ENCODE assay signal across 10 cellular contexts in the genomic region with DNA sequence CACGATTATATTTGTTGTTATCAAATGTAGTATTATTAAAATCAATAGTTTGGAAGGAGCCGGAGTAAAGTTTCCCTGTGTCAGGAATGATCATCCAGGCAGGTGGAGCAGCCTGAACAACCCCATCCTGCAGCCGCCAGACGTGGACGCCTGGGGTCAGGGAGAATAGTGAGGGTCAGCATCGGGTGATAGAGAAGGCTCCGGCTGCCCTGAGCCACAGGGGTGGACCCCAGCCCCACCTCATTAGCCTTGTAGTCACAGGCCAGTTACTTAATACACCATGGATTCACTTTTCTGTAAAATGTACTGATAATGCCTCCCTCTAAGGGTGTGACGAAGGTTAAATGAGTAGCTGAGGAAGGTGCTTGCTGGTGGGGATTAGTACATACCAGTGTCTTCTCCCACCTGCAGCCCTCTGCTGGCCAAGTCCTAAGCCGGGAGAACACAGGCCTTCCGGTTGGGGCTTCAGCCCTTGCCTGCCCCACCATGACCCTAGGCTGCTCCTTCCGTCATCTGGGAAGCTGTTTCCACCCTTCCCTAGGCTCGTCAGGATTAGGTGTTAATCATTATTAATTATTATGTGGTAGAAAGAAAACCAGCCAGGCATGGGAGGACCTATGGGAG. TPM values are rescaled to one million over a fixed set of nuclear protein-coding genes. Genes with fewer than 3 reads are reported as not detected.
DNase-seq lines count a peak whose midpoint lies in the region; ATAC-seq and TF ChIP-seq lines count a peak whose summit lies in the region.
"Had no signal": no experiment of that assay in that cellular context is flagged by ENCODE, and none has a peak within 500 bp of the region (broad histone marks: within the 10 kb centered on the region; RNA-seq: fewer than 3 reads in every experiment).

No MANE protein-coding gene starts in this region.

- peaks cover 80% of the 10 kb centered on the region for H3K36me3 ChIP-seq in upper lobe of right lung
- H3K36me3 ChIP-seq: BE2C had no signal

- intact Hi-C loops in upper lobe of right lung (cut with DNase I) = no loop called here

- peak; percentile 8 for DNase-seq in activated naive CD4-positive, alpha-beta T cell treated with Interleukin-2 at 50 U/mL for 16 hours
- DNase-seq in activated naive CD4-positive, alpha-beta T cell treated with anti-CD3 and anti-CD28 coated beads, Interleukin-2, amount 50 U/mL, for 16 hours = no peak
- DNase-seq in SKM-1 (lab: John Stamatoyannopoulos, UW; ENCODE audit: unreplicated experiment) (peak; percentile 67), epidermal melanocyte (ENCODE audit: insufficient read length, low spot score) (peak; percentile 7), upper lobe of right lung (peak; percentile 31), HuH-7.5 (ENCODE audit: low spot score) (no peak)
- DNase-seq: BE2C, NCI-H1436 treated with DMSO at 0.1 percent for 48 hours had no signal

- H3K9me3 ChIP-seq in upper lobe of right lung = no peaks in the 10 kb centered on the region
- H3K9me3 ChIP-seq: BE2C had no signal

- no peaks in the 10 kb centered on the region for H3K27me3 ChIP-seq in upper lobe of right lung
- H3K27me3 ChIP-seq: BE2C had no signal

- H3K27ac ChIP-seq in upper lobe of right lung = peak overlapping the region; percentile 55

- no peak overlapping the region for H3K4me3 ChIP-seq in upper lobe of right lung

- ATAC-seq in upper lobe of right lung (peak; percentile 18), GM21723 (IDR thresholded peaks at IDR 0.05; ENCODE audit: unreplicated experiment) (no peak)
- ATAC-seq in activated CD4-positive, CD25-positive, alpha-beta regulatory T cell treated with anti-CD3 and anti-CD28 coated beads, Interleukin-2, amount 50 U/mL, for 24 hours = no peak

- peaks cover 9% of the 10 kb centered on the region for H3K4me1 ChIP-seq in upper lobe of right lung
- H3K4me1 ChIP-seq: BE2C had no signal

- TF ChIP-seq CTCF in upper lobe of right lung (IDR thresholded peaks at IDR 0.05) = no peak

RNA-seq across cellular contexts. Expression of a gene that starts 14.9 kb away (rescaled TPM):
- total RNA-seq in upper lobe of right lung = 2.1 TPM

RNA-seq across cellular contexts. Expression of a gene that starts 21.5 kb away (rescaled TPM):
- total RNA-seq in upper lobe of right lung = 49.8 TPM

RNA-seq across cellular contexts. Expression of a gene that starts 52.8 kb away (rescaled TPM):
- 22.7 TPM for total RNA-seq in upper lobe of right lung

Comparison
In these comparisons a context has a peak if more than half of its experiments do, and no peak if none do; other contexts are left out.
1. DNase-seq: peak in activated naive CD4-positive, alpha-beta T cell treated with Interleukin-2 at 50 U/mL for 16 hours (single experiment), SKM-1 (single experiment), epidermal melanocyte (single experiment) and upper lobe of right lung (single experiment); none in activated naive CD4-positive, alpha-beta T cell treated with anti-CD3 and anti-CD28 coated beads, Interleukin-2, amount 50 U/mL, for 16 hours (single experiment) and HuH-7.5 (single experiment).